1 cellular context compared by ENCODE assay signal in the genomic region with DNA sequence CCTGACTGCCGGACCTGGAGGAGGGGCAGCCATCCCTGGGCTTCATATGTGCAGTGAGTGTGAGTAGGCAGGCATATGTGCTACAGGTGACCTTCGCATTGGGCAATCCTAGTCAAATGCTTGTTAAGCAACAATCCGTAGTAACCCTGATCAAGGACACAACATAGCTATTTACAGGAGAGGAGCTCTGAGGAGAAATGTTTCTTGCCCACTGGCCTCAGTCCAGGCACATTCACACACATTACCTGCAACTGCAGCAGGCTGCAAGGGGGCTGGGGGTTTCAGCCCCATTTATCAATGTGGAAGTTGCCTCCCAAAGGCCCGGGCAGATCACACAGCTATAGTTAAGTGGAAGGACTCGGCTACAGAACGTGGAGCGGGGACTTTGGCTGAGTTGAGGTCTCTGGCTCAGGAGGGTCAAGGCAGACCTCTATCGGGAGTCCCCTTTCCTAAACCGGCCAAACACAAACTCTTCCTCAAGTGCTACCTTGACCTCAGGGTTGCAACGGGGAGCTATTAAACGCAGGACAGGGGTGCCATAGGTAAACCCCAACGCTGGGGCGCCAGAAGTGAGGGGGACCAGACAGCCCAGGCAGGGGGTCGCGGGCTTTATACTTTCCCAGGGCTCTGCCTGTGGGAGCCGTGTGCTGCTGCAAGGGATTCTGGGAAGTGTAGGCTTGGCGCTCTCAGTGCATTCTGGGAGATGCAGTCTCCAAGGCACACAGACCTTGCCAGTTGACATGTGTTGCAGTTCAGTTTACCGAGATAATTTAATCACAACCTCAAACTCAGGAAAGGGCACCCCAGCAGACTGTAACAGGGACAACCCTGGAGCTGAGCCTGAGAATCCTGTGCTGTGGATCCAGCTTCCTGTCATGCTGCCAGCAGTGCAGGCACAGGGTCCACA.
A peak's percentile ranks its signal among the peaks of the same experiment; 100 is the strongest.
TF ChIP-seq lines count a peak whose summit lies in the region.

No MANE protein-coding gene starts in this region.

TF ChIP-seq in HepG2, 621 proteins besides CTCF, POLR2A, EP300 and RAD21 (continued from another document and continues in another):
- TF ChIP-seq, protein P1, sequence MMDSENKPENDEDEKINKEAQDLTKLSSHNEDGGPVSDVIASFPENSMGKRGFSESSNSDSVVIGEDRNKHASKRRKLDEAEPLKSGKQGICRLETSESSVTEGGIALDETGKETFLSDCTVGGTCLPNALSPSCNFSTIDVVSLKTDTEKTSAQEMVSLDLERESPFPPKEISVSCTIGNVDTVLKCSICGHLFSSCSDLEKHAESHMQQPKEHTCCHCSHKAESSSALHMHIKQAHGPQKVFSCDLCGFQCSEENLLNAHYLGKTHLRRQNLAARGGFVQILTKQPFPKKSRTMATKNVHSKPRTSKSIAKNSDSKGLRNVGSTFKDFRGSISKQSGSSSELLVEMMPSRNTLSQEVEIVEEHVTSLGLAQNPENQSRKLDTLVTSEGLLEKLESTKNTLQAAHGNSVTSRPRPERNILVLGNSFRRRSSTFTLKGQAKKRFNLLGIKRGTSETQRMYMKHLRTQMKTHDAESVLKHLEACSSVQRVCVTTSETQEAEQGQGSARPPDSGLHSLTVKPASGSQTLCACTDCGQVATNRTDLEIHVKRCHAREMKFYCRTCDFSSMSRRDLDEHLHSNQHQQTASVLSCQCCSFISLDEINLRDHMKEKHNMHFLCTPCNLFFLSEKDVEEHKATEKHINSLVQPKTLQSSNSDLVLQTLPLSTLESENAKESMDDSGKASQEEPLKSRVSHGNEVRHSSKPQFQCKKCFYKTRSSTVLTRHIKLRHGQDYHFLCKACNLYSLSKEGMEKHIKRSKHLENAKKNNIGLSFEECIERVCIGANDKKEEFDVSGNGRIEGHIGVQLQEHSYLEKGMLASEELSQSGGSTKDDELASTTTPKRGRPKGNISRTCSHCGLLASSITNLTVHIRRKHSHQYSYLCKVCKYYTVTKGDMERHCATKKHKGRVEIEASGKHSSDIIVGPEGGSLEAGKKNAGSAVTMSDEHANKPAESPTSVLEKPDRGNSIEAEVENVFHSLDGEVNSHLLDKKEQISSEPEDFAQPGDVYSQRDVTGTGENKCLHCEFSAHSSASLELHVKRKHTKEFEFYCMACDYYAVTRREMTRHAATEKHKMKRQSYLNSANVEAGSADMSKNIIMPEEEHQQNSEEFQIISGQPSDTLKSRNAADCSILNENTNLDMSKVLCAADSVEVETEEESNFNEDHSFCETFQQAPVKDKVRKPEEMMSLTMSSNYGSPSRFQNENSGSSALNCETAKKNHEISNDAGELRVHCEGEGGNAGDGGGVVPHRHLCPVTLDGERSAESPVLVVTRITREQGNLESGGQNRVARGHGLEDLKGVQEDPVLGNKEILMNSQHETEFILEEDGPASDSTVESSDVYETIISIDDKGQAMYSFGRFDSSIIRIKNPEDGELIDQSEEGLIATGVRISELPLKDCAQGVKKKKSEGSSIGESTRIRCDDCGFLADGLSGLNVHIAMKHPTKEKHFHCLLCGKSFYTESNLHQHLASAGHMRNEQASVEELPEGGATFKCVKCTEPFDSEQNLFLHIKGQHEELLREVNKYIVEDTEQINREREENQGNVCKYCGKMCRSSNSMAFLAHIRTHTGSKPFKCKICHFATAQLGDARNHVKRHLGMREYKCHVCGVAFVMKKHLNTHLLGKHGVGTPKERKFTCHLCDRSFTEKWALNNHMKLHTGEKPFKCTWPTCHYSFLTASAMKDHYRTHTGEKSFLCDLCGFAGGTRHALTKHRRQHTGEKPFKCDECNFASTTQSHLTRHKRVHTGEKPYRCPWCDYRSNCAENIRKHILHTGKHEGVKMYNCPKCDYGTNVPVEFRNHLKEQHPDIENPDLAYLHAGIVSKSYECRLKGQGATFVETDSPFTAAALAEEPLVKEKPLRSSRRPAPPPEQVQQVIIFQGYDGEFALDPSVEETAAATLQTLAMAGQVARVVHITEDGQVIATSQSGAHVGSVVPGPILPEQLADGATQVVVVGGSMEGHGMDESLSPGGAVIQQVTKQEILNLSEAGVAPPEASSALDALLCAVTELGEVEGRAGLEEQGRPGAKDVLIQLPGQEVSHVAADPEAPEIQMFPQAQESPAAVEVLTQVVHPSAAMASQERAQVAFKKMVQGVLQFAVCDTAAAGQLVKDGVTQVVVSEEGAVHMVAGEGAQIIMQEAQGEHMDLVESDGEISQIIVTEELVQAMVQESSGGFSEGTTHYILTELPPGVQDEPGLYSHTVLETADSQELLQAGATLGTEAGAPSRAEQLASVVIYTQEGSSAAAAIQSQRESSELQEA (CRISPR knock-in tag; IDR thresholded peaks at IDR 0.05; ENCODE audit: not compliant biosample characterization): no peak
- no peak for TF ChIP-seq CENPT (CRISPR knock-in tag; IDR thresholded peaks at IDR 0.05; ENCODE audit: low read depth)
- TF ChIP-seq, protein P2, sequence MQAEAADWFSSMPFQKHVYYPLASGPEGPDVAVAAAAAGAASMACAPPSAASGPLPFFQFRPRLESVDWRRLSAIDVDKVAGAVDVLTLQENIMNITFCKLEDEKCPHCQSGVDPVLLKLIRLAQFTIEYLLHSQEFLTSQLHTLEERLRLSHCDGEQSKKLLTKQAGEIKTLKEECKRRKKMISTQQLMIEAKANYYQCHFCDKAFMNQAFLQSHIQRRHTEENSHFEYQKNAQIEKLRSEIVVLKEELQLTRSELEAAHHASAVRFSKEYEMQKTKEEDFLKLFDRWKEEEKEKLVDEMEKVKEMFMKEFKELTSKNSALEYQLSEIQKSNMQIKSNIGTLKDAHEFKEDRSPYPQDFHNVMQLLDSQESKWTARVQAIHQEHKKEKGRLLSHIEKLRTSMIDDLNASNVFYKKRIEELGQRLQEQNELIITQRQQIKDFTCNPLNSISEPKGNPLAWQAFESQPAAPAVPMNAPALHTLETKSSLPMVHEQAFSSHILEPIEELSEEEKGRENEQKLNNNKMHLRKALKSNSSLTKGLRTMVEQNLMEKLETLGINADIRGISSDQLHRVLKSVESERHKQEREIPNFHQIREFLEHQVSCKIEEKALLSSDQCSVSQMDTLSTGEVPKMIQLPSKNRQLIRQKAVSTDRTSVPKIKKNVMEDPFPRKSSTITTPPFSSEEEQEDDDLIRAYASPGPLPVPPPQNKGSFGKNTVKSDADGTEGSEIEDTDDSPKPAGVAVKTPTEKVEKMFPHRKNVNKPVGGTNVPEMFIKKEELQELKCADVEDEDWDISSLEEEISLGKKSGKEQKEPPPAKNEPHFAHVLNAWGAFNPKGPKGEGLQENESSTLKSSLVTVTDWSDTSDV (CRISPR knock-in tag; IDR thresholded peaks at IDR 0.05): no peak
- peak; percentile 83; the same call in 1 of the 2 replicates for TF ChIP-seq ZBTB42 (CRISPR knock-in tag; IDR thresholded peaks at IDR 0.05)
- peak; percentile 63; the same call in 1 of the 2 replicates for TF ChIP-seq ZNF274 (CRISPR knock-in tag; IDR thresholded peaks at IDR 0.05)
- TF ChIP-seq ZNF615 (CRISPR knock-in tag; IDR thresholded peaks at IDR 0.05; ENCODE audit: borderline replicate concordance): 0 out of 2 replicates have a peak, but pooled peaks have one; percentile 51
- peak; percentile 94 for TF ChIP-seq ZNF629 (CRISPR knock-in tag; conservative IDR thresholded peaks at IDR 0.05)
- TF ChIP-seq ZNF598 (CRISPR knock-in tag; IDR thresholded peaks at IDR 0.05; ENCODE audit: borderline replicate concordance): 0 out of 2 replicates have a peak, but pooled peaks have one; percentile 57
- no peak for TF ChIP-seq TAF1 (CRISPR knock-in tag; IDR thresholded peaks at IDR 0.05)
- peak; percentile 83; the same call in 1 of the 2 replicates for TF ChIP-seq HOXA5 (CRISPR knock-in tag; IDR thresholded peaks at IDR 0.05)
- TF ChIP-seq, protein P3, sequence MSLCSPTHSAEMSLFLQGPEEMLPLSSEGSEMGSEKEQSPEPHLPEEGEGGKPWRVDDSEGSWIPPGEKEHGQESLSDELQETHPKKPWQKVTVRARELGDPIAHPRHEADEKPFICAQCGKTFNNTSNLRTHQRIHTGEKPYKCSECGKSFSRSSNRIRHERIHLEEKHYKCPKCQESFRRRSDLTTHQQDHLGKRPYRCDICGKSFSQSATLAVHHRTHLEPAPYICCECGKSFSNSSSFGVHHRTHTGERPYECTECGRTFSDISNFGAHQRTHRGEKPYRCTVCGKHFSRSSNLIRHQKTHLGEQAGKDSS (CRISPR knock-in tag; IDR thresholded peaks at IDR 0.05; ENCODE audit: borderline replicate concordance, low read depth): peak; percentile 60; the same call in 1 of the 2 replicates
- peak; percentile 97 for TF ChIP-seq FOXJ3 (CRISPR knock-in tag; IDR thresholded peaks at IDR 0.05; ENCODE audit: borderline replicate concordance)
- TF ChIP-seq, protein P4, sequence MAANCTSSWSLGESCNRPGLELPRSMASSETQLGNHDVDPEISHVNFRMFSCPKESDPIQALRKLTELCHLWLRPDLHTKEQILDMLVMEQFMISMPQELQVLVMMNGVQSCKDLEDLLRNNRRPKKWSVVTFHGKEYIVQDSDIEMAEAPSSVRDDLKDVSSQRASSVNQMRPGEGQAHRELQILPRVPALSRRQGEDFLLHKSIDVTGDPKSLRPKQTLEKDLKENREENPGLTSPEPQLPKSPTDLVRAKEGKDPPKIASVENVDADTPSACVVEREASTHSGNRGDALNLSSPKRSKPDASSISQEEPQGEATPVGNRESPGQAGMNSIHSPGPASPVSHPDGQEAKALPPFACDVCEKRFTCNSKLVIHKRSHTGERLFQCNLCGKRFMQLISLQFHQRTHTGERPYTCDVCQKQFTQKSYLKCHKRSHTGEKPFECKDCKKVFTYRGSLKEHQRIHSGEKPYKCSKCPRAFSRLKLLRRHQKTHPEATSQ (CRISPR knock-in tag; IDR thresholded peaks at IDR 0.05; ENCODE audit: borderline replicate concordance): peak; percentile 81
- TF ChIP-seq ZNF263 (CRISPR knock-in tag; IDR thresholded peaks at IDR 0.05): peak; percentile 88
- TF ChIP-seq, protein P5, sequence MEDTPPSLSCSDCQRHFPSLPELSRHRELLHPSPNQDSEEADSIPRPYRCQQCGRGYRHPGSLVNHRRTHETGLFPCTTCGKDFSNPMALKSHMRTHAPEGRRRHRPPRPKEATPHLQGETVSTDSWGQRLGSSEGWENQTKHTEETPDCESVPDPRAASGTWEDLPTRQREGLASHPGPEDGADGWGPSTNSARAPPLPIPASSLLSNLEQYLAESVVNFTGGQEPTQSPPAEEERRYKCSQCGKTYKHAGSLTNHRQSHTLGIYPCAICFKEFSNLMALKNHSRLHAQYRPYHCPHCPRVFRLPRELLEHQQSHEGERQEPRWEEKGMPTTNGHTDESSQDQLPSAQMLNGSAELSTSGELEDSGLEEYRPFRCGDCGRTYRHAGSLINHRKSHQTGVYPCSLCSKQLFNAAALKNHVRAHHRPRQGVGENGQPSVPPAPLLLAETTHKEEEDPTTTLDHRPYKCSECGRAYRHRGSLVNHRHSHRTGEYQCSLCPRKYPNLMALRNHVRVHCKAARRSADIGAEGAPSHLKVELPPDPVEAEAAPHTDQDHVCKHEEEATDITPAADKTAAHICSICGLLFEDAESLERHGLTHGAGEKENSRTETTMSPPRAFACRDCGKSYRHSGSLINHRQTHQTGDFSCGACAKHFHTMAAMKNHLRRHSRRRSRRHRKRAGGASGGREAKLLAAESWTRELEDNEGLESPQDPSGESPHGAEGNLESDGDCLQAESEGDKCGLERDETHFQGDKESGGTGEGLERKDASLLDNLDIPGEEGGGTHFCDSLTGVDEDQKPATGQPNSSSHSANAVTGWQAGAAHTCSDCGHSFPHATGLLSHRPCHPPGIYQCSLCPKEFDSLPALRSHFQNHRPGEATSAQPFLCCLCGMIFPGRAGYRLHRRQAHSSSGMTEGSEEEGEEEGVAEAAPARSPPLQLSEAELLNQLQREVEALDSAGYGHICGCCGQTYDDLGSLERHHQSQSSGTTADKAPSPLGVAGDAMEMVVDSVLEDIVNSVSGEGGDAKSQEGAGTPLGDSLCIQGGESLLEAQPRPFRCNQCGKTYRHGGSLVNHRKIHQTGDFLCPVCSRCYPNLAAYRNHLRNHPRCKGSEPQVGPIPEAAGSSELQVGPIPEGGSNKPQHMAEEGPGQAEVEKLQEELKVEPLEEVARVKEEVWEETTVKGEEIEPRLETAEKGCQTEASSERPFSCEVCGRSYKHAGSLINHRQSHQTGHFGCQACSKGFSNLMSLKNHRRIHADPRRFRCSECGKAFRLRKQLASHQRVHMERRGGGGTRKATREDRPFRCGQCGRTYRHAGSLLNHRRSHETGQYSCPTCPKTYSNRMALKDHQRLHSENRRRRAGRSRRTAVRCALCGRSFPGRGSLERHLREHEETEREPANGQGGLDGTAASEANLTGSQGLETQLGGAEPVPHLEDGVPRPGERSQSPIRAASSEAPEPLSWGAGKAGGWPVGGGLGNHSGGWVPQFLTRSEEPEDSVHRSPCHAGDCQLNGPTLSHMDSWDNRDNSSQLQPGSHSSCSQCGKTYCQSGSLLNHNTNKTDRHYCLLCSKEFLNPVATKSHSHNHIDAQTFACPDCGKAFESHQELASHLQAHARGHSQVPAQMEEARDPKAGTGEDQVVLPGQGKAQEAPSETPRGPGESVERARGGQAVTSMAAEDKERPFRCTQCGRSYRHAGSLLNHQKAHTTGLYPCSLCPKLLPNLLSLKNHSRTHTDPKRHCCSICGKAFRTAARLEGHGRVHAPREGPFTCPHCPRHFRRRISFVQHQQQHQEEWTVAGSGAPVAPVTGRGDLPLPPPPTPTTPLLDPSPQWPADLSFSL (CRISPR knock-in tag; IDR thresholded peaks at IDR 0.05): no peak
- peak; percentile 57 for TF ChIP-seq SOX13 (IDR thresholded peaks at IDR 0.05)
- peak in 1 of 2 experiments; percentile 92; a peak in 2 of 4 replicates for TF ChIP-seq SOX13 (CRISPR knock-in tag; conservative IDR thresholded peaks at IDR 0.05 in 1 of 2, IDR thresholded peaks at IDR 0.05 in 1 of 2)
- peak; percentile 64; the same call in 1 of the 2 replicates for TF ChIP-seq MEF2D (CRISPR knock-in tag; IDR thresholded peaks at IDR 0.05)
- no peak for TF ChIP-seq RFX1 (IDR thresholded peaks at IDR 0.05)
- peak; percentile 84 for TF ChIP-seq HCFC1 (IDR thresholded peaks at IDR 0.05; ENCODE audit: low read depth, low read length)
- TF ChIP-seq HMG20A (CRISPR knock-in tag; IDR thresholded peaks at IDR 0.05; ENCODE audit: borderline replicate concordance): peak; percentile 91
- no peak for TF ChIP-seq NONO (IDR thresholded peaks at IDR 0.05)
- TF ChIP-seq NONO (CRISPR knock-in tag; conservative IDR thresholded peaks at IDR 0.05): peak; percentile 91
- TF ChIP-seq SP5 (CRISPR knock-in tag; IDR thresholded peaks at IDR 0.05; ENCODE audit: borderline replicate concordance, low read depth): peak; percentile 94
- TF ChIP-seq GATAD1 (CRISPR knock-in tag; IDR thresholded peaks at IDR 0.05): peak; percentile 81
- TF ChIP-seq MED1 (CRISPR knock-in tag; IDR thresholded peaks at IDR 0.05): peak; percentile 99
- TF ChIP-seq, protein P6, sequence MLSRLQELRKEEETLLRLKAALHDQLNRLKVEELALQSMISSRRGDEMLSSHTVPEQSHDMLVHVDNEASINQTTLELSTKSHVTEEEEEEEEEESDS (CRISPR knock-in tag; IDR thresholded peaks at IDR 0.05; ENCODE audit: borderline replicate concordance): 0 out of 2 replicates have a peak, but pooled peaks have one; percentile 13
- TF ChIP-seq WIZ (CRISPR knock-in tag; IDR thresholded peaks at IDR 0.05): 0 out of 2 replicates have a peak, but pooled peaks have one; percentile 9
- no peak for TF ChIP-seq ZNF775 (CRISPR knock-in tag; IDR thresholded peaks at IDR 0.05; ENCODE audit: borderline replicate concordance)
